19 cellular contexts compared by ENCODE assay signal in genomic region chr18:75088021-75088506, GRCh38.
DNase-seq lines count a peak whose midpoint lies in the region; ATAC-seq, FAIRE-seq and TF ChIP-seq lines count a peak whose summit lies in the region.
"Had no signal": no experiment of that assay in that cellular context is flagged by ENCODE, and none has a peak within 500 bp of the region (broad histone marks: within the 10 kb centered on the region; RNA-seq: fewer than 3 reads in every experiment).

No MANE protein-coding gene starts in this region.

- ATAC-seq in stimulated activated naive CD8-positive, alpha-beta T cell treated with anti-CD3 and anti-CD28 coated beads, Interleukin-15, amount 100 ng/mL, for 72 hours: peak; percentile 53
- ATAC-seq in stimulated activated naive CD8-positive, alpha-beta T cell treated with anti-CD3 and anti-CD28 coated beads, Interleukin-15, Interleukin-2, amounts not matched to agents 100 U/mL and 50 U/mL, for 24 hours: no peak
- peak; percentile 9 for ATAC-seq in stimulated activated memory B cell treated with anti-CD40 and anti-IgM and Interleukin-4, amounts not matched to agents 10 μg/mL and 1 μg/mL and 100 μg/mL, for 72 hours
- ATAC-seq: CD8-positive, alpha-beta T cell; GM12878; GM23338; HCT116 had no signal

- H3K27me3 Mint-ChIP-seq in stimulated activated naive CD8-positive, alpha-beta T cell treated with anti-CD3 and anti-CD28 coated beads, Interleukin-15, amount 100 ng/mL, for 72 hours: no peaks in the 10 kb centered on the region
- no peaks in the 10 kb centered on the region for H3K27me3 Mint-ChIP-seq in stimulated activated memory B cell treated with anti-CD40 and anti-IgM and Interleukin-4, amounts not matched to agents 10 μg/mL and 1 μg/mL and 100 μg/mL, for 72 hours

- H3K4me3 ChIP-seq in Peyer's patch (no peak overlapping the region), spleen (no peak overlapping the region)
- H3K4me3 ChIP-seq: BLaER1 treated with 17β-estradiol and CSF1 and Interleukin-3, amounts not matched to agents 10 nM and 100 nM; GM12878; GM23338 had no signal

- no peak overlapping the region for H3K4me3 Mint-ChIP-seq in stimulated activated naive CD8-positive, alpha-beta T cell treated with anti-CD3 and anti-CD28 coated beads, Interleukin-15, amount 100 ng/mL, for 72 hours
- no peak overlapping the region for H3K4me3 Mint-ChIP-seq in stimulated activated memory B cell treated with anti-CD40 and anti-IgM and Interleukin-4, amounts not matched to agents 10 μg/mL and 1 μg/mL and 100 μg/mL, for 72 hours
- H3K4me3 Mint-ChIP-seq: B cell; CD8-positive, alpha-beta T cell; GM23338 had no signal

- no peaks in the 10 kb centered on the region for H3K36me3 Mint-ChIP-seq in stimulated activated memory B cell treated with anti-CD40 and anti-IgM and Interleukin-4, amounts not matched to agents 10 μg/mL and 1 μg/mL and 100 μg/mL, for 72 hours
- H3K36me3 Mint-ChIP-seq: CD8-positive, alpha-beta T cell had no signal

- no peak overlapping the region for H3K27ac ChIP-seq in Peyer's patch
- no peak overlapping the region for H3K27ac ChIP-seq in spleen
- H3K27ac ChIP-seq: BLaER1 treated with 17β-estradiol and CSF1 and Interleukin-3, amounts not matched to agents 10 nM and 100 nM had no signal

- H3K36me3 ChIP-seq in Peyer's patch: no peaks in the 10 kb centered on the region
- no peaks in the 10 kb centered on the region for H3K36me3 ChIP-seq in spleen
- H3K36me3 ChIP-seq: BLaER1 treated with 17β-estradiol and CSF1 and Interleukin-3, amounts not matched to agents 10 nM and 100 nM had no signal

- H3K27me3 ChIP-seq in Peyer's patch (no peaks in the 10 kb centered on the region), spleen (replicated peaks in 1 of 7) (no peaks in the 10 kb centered on the region)
- H3K27me3 ChIP-seq: BLaER1 treated with 17β-estradiol and CSF1 and Interleukin-3, amounts not matched to agents 10 nM and 100 nM had no signal

- no peaks in the 10 kb centered on the region for H3K4me1 Mint-ChIP-seq in stimulated activated naive CD8-positive, alpha-beta T cell treated with anti-CD3 and anti-CD28 coated beads, Interleukin-15, amount 100 ng/mL, for 72 hours
- no peaks in the 10 kb centered on the region for H3K4me1 Mint-ChIP-seq in stimulated activated memory B cell treated with anti-CD40 and anti-IgM and Interleukin-4, amounts not matched to agents 10 μg/mL and 1 μg/mL and 100 μg/mL, for 72 hours
- H3K4me1 Mint-ChIP-seq: B cell had no signal

- no peak for TF ChIP-seq CTCF in Peyer's patch (IDR thresholded peaks at IDR 0.05)
- no peak for TF ChIP-seq CTCF in spleen (IDR thresholded peaks at IDR 0.05 in 8 of 11, conservative IDR thresholded peaks at IDR 0.05 in 3 of 11)

- H3K27ac Mint-ChIP-seq in stimulated activated naive CD8-positive, alpha-beta T cell treated with anti-CD3 and anti-CD28 coated beads, Interleukin-15, amount 100 ng/mL, for 72 hours: no peak overlapping the region
- no peak overlapping the region for H3K27ac Mint-ChIP-seq in stimulated activated memory B cell treated with anti-CD40 and anti-IgM and Interleukin-4, amounts not matched to agents 10 μg/mL and 1 μg/mL and 100 μg/mL, for 72 hours
- H3K27ac Mint-ChIP-seq: B cell; CD8-positive, alpha-beta T cell; GM23338 had no signal

- no peak for FAIRE-seq in HTR-8/SVneo (lab: Jason Lieb, UNC)
- FAIRE-seq: GM12878, H54 had no signal

- no peak for DNase-seq in stimulated activated naive CD8-positive, alpha-beta T cell treated with anti-CD3 and anti-CD28 coated beads, Interleukin-15, amount 100 ng/mL, for 72 hours
- no peak for DNase-seq in stimulated activated naive CD8-positive, alpha-beta T cell treated with anti-CD3 and anti-CD28 coated beads, Interleukin-15, Interleukin-2, amounts not matched to agents 100 U/mL and 50 U/mL, for 24 hours
- peak in 2 of 3 donors; percentile 6 to 22 for DNase-seq in Peyer's patch
- no peak for DNase-seq in spleen
- DNase-seq in NCI-H2107 treated with DMSO at 0.1 percent for 48 hours (lab: John Stamatoyannopoulos, UW; ENCODE audit: unreplicated experiment): no peak
- no peak for DNase-seq in HTR-8/SVneo (ENCODE audit: insufficient read length, low spot score)
- DNase-seq: Calu3, DMS 273 treated with DMSO at 0.1 percent for 48 hours, DMS53, DND-41, EL had no signal

- H3K4me1 ChIP-seq in Peyer's patch: no peaks in the 10 kb centered on the region
- no peaks in the 10 kb centered on the region for H3K4me1 ChIP-seq in spleen
- H3K4me1 ChIP-seq: BLaER1 treated with 17β-estradiol and CSF1 and Interleukin-3, amounts not matched to agents 10 nM and 100 nM had no signal

- intact Hi-C loops in spleen (cut with DNase I; ENCODE audit: low total_unique reads): no loop called here

- H3K9me3 ChIP-seq in Peyer's patch: no peaks in the 10 kb centered on the region
- H3K9me3 ChIP-seq in spleen: peaks cover 0 to 5% (median 0%) of the 10 kb centered on the region in 8 donors

- TF ChIP-seq POLR2A in Peyer's patch (IDR thresholded peaks at IDR 0.05) (no peak), spleen (IDR thresholded peaks at IDR 0.05) (no peak)

- WGBS in spleen, 5 donors: 85 to 96% (median 93%) methylated on average over 8 of the region's 8 CpGs

- peaks cover 5 to 14% of the 10 kb centered on the region in 2 donors for H3K9me3 Mint-ChIP-seq in stimulated activated naive CD8-positive, alpha-beta T cell treated with anti-CD3 and anti-CD28 coated beads, Interleukin-15, amount 100 ng/mL, for 72 hours
- no peaks in the 10 kb centered on the region for H3K9me3 Mint-ChIP-seq in stimulated activated memory B cell treated with anti-CD40 and anti-IgM and Interleukin-4, amounts not matched to agents 10 μg/mL and 1 μg/mL and 100 μg/mL, for 72 hours
- H3K9me3 Mint-ChIP-seq: CD8-positive, alpha-beta T cell had no signal

Comparison
In these comparisons a context has a peak if more than half of its experiments do, and no peak if none do; other contexts are left out.
1. DNase-seq: peak in Peyer's patch (2 of 3); none in stimulated activated naive CD8-positive, alpha-beta T cell treated with anti-CD3 and anti-CD28 coated beads, Interleukin-15, amount 100 ng/mL, for 72 hours (0 of 2), stimulated activated naive CD8-positive, alpha-beta T cell treated with anti-CD3 and anti-CD28 coated beads, Interleukin-15, Interleukin-2, amounts not matched to agents 100 U/mL and 50 U/mL, for 24 hours (single experiment), spleen (single experiment), NCI-H2107 treated with DMSO at 0.1 percent for 48 hours (single experiment) and HTR-8/SVneo (single experiment).